ENCODE assay signal across 14 cellular contexts in the genomic region with DNA sequence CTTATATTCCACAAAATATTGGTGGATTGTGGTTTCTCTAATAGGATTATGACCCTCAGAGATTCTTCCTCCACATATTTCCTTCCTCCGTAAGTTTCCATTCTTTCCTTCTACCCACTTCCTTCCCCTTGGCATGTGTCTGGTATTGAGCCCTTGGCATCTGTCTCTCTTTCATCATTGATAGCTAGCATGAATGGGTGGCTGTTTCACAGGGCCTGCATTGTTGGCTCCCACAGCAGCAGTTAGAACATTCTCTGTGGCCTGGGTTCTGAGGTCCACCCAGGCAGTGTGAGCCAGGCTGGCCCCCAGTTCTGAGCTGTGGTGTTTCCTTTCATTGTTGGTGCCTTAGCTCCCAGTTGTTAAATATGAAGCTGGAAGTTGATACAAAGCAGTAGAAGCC.
DNase-seq lines count a peak whose midpoint lies in the region; ATAC-seq and TF ChIP-seq lines count a peak whose summit lies in the region.
"Had no signal": no experiment of that assay in that cellular context is flagged by ENCODE, and none has a peak within 500 bp of the region (broad histone marks: within the 10 kb centered on the region; RNA-seq: fewer than 3 reads in every experiment).

No MANE protein-coding gene starts in this region.

- H3K36me3 ChIP-seq in mesodermal cell (ENCODE audit: control insufficient read depth, insufficient read depth, low read length) (peaks cover 10% of the 10 kb centered on the region), osteoblast (ENCODE audit: insufficient read depth, low read length) (no peaks in the 10 kb centered on the region)
- H3K36me3 ChIP-seq: cardiac muscle cell had no signal

- no peak overlapping the region for H2AFZ ChIP-seq in osteoblast (ENCODE audit: low read length)

- H3K4me1 ChIP-seq in mesodermal cell (ENCODE audit: control insufficient read depth, insufficient read depth, low read length, poor library complexity, severe bottlenecking) = peaks cover 51% of the 10 kb centered on the region
- peaks cover 18% of the 10 kb centered on the region for H3K4me1 ChIP-seq in osteoblast (ENCODE audit: insufficient read depth, low read length)

- TF ChIP-seq CTCF in HL-60 (IDR thresholded peaks at IDR 0.05; ENCODE audit: insufficient read depth, low read length) (no peak), GM20000 (IDR thresholded peaks at IDR 0.05; ENCODE audit: extremely low read depth, missing control alignments) (no peak), coronary artery (IDR thresholded peaks at IDR 0.05) (no peak), osteoblast (IDR thresholded peaks at IDR 0.05; ENCODE audit: extremely low read depth, low read depth, low read length) (no peak)

- H3K79me2 ChIP-seq in osteoblast (ENCODE audit: insufficient read depth, low read length) = no peaks in the 10 kb centered on the region

- DNase-seq in HL-60 (ENCODE audit: low read depth in 1 of 2, low spot score in 1 of 2) (peak in 1 of 2 experiments; percentile 23), astrocyte of the hippocampus (ENCODE audit: low read depth, low spot score) (peak; percentile 16), superior temporal gyrus (ENCODE audit: extremely low spot score) (peak; percentile 93), GM20000 (ENCODE audit: low spot score) (no peak), coronary artery (ENCODE audit: low spot score) (no peak), osteoblast (ENCODE audit: insufficient read length, low spot score, missing footprints) (no peak)
- DNase-seq: activated CD8-positive, alpha-beta T cell treated with anti-CD3 and anti-CD28 coated beads for 36 hours; activated gamma-delta T cell; NCI-H1930; NCI-H526; SHP77 had no signal

- no peak for ATAC-seq in HG03095 (IDR thresholded peaks at IDR 0.05; ENCODE audit: unreplicated experiment)
- ATAC-seq: activated CD8-positive, alpha-beta T cell treated with anti-CD3 and anti-CD28 coated beads for 36 hours had no signal

- H3K4me2 ChIP-seq in osteoblast (ENCODE audit: insufficient read depth, low read length) = no peak overlapping the region

- H3K27me3 ChIP-seq in HL-60 (ENCODE audit: insufficient read depth, poor library complexity, severe bottlenecking) = no peaks in the 10 kb centered on the region
- no peaks in the 10 kb centered on the region for H3K27me3 ChIP-seq in osteoblast (ENCODE audit: insufficient read depth, low read length)
- H3K27me3 ChIP-seq: cardiac muscle cell had no signal

- 100% methylated on average over 1 of the region's 1 CpG; no CpG with 5 or more reads in 1 of the 2 experiments for WGBS in mesodermal cell (ENCODE audit: insufficient coverage in 2 of 2), 2 experiments

- H3K4me3 ChIP-seq in HL-60 (replicated peaks; ENCODE audit: insufficient read depth, low read length) (no peak overlapping the region), mesodermal cell (ENCODE audit: extremely low read depth, insufficient read depth, low read length, poor library complexity, severe bottlenecking) (no peak overlapping the region), coronary artery (no peak overlapping the region), osteoblast (ENCODE audit: insufficient read depth, low read length) (no peak overlapping the region)
- H3K4me3 ChIP-seq: cardiac muscle cell had no signal

- no peaks in the 10 kb centered on the region for H4K20me1 ChIP-seq in osteoblast (ENCODE audit: insufficient read depth, low read length)

- H3K27ac ChIP-seq in HL-60 (replicated peaks) (peak overlapping the region; percentile 55), mesodermal cell (ENCODE audit: low read depth, low read length, severe bottlenecking) (peak overlapping the region; percentile 43), coronary artery (peak overlapping the region in 1 of 2 donors; percentile 4), osteoblast (ENCODE audit: low read depth, low read length) (no peak overlapping the region)
- H3K27ac ChIP-seq: cardiac muscle cell had no signal

- H3K9me3 ChIP-seq in mesodermal cell (ENCODE audit: control insufficient read depth, low read length) (no peaks in the 10 kb centered on the region), osteoblast (ENCODE audit: low read depth, low read length) (no peaks in the 10 kb centered on the region)

Comparison
In these comparisons a context has a peak if more than half of its experiments do, and no peak if none do; other contexts are left out.
1. DNase-seq: peak in astrocyte of the hippocampus (single experiment) and superior temporal gyrus (single experiment); none in GM20000 (single experiment), coronary artery (single experiment) and osteoblast (single experiment).